ENCODE assay signal across 23 cellular contexts in genomic region chr13:42007844-42008243, GRCh38. TPM values are rescaled to one million over a fixed set of nuclear protein-coding genes. Genes with fewer than 3 reads are reported as not detected.
DNase-seq lines count a peak whose midpoint lies in the region; ATAC-seq, FAIRE-seq and TF ChIP-seq lines count a peak whose summit lies in the region.
"Had no signal": no experiment of that assay in that cellular context is flagged by ENCODE, and none has a peak within 500 bp of the region (broad histone marks: within the 10 kb centered on the region; RNA-seq: fewer than 3 reads in every experiment).

No MANE protein-coding gene starts in this region.

- no peaks in the 10 kb centered on the region for H3K9me1 ChIP-seq in endothelial cell of umbilical vein (replicated peaks; ENCODE audit: control insufficient read depth, extremely low read depth, insufficient read depth, low read length)

- H4K8ac ChIP-seq in mesenchymal stem cell (ENCODE audit: low read length), result no peak overlapping the region

- POLR2A ChIA-PET in endothelial cell of umbilical vein (lab: Charles Lee), result no interaction called here

- TF ChIP-seq POLR2A in endothelial cell of umbilical vein (IDR thresholded peaks at IDR 0.05; ENCODE audit: low read depth, low read length), result no peak

- no peak overlapping the region for H2AK5ac ChIP-seq in mesenchymal stem cell (ENCODE audit: low read length, severe bottlenecking)

- H3K4me2 ChIP-seq in endothelial cell of umbilical vein (ENCODE audit: insufficient read depth, low read length) (no peak overlapping the region), mesenchymal stem cell (ENCODE audit: low read length, poor library complexity, severe bottlenecking) (no peak overlapping the region)
- H3K4me2 ChIP-seq: KMS-11 had no signal

- H3K4me3 Mint-ChIP-seq in activated T-helper 1 cell treated with anti-CD3 and anti-CD28 coated beads, Interleukin-12 subunit alpha, Interleukin-12 subunit beta, Interleukin-2, Interleukin-4 antibody, amounts not matched to agents 30 ng/mL and 10 ng/mL and 1 ng/mL, durations not matched to agents 14 hours and 24 hours and 36 hours, result no peak overlapping the region
- H3K4me3 Mint-ChIP-seq: activated CD4-positive, alpha-beta memory T cell treated with anti-CD3 and anti-CD28 coated beads for 36 hours; activated naive CD4-positive, alpha-beta T cell treated with anti-CD3 and anti-CD28 coated beads, Interleukin-2, amount 10 ng/mL, durations not matched to agents 7 days and 5 days had no signal

- BruUV-seq in endothelial cell of umbilical vein (replicated peaks; lab: Mats Ljungman, UMichigan), result no TSS peak

- H3K9me3 Mint-ChIP-seq in activated T-helper 1 cell treated with anti-CD3 and anti-CD28 coated beads, Interleukin-12 subunit alpha, Interleukin-12 subunit beta, Interleukin-2, Interleukin-4 antibody, amounts not matched to agents 30 ng/mL and 10 ng/mL and 1 ng/mL, durations not matched to agents 14 hours and 24 hours and 36 hours, result no peaks in the 10 kb centered on the region
- H3K9me3 Mint-ChIP-seq: activated CD4-positive, alpha-beta memory T cell treated with anti-CD3 and anti-CD28 coated beads for 36 hours; activated naive CD4-positive, alpha-beta T cell treated with anti-CD3 and anti-CD28 coated beads, Interleukin-2, amount 10 ng/mL, durations not matched to agents 7 days and 5 days had no signal

- H3K4me1 Mint-ChIP-seq in activated T-helper 1 cell treated with anti-CD3 and anti-CD28 coated beads, Interleukin-12 subunit alpha, Interleukin-12 subunit beta, Interleukin-2, Interleukin-4 antibody, amounts not matched to agents 30 ng/mL and 10 ng/mL and 1 ng/mL, durations not matched to agents 14 hours and 24 hours and 36 hours (ENCODE audit: low read depth), result no peaks in the 10 kb centered on the region
- H3K4me1 Mint-ChIP-seq: activated naive CD4-positive, alpha-beta T cell treated with anti-CD3 and anti-CD28 coated beads, Interleukin-2, amount 10 ng/mL, durations not matched to agents 7 days and 5 days had no signal

- no peaks in the 10 kb centered on the region for H3K79me2 ChIP-seq in endothelial cell of umbilical vein (ENCODE audit: control insufficient read depth, insufficient read depth, low read length)

- no peak overlapping the region for H3K18ac ChIP-seq in mesenchymal stem cell (ENCODE audit: low read depth in 1 of 2, low read length in 2 of 2)

- intact Hi-C loops in endothelial cell of umbilical vein (cut with micrococcal nuclease), result no loop called here
- intact Hi-C loops in activated T-helper 1 cell treated with anti-CD3 and anti-CD28 coated beads, Interleukin-12 subunit alpha, Interleukin-12 subunit beta, Interleukin-2, Interleukin-4 antibody, amounts not matched to agents 30 ng/mL and 10 ng/mL and 1 ng/mL, durations not matched to agents 14 hours and 24 hours and 36 hours (cut with micrococcal nuclease), result no loop called here

- H3K4me3 ChIP-seq in endothelial cell of umbilical vein (replicated peaks in 1 of 3; ENCODE audit: insufficient read depth in 1 of 3, low read depth in 1 of 3, low read length in 3 of 3), result no peak overlapping the region
- no peak overlapping the region for H3K4me3 ChIP-seq in mesenchymal stem cell (ENCODE audit: insufficient read depth in 1 of 2, low read depth in 1 of 2, low read length in 2 of 2)
- H3K4me3 ChIP-seq: HAP-1, upper lobe of left lung had no signal

- H3K79me1 ChIP-seq in mesenchymal stem cell (replicated peaks; ENCODE audit: low read length, poor library complexity, severe bottlenecking), result no peaks in the 10 kb centered on the region

- CTCF ChIA-PET in endothelial cell of umbilical vein (lab: Charles Lee), result no interaction called here

- no peak overlapping the region for H3K4ac ChIP-seq in mesenchymal stem cell (ENCODE audit: low read depth in 1 of 2, low read length in 2 of 2)

- FAIRE-seq in endothelial cell of umbilical vein (lab: Jason Lieb, UNC), result no peak
- FAIRE-seq: GM19239 had no signal

- H3K27me3 Mint-ChIP-seq in activated T-helper 1 cell treated with anti-CD3 and anti-CD28 coated beads, Interleukin-12 subunit alpha, Interleukin-12 subunit beta, Interleukin-2, Interleukin-4 antibody, amounts not matched to agents 30 ng/mL and 10 ng/mL and 1 ng/mL, durations not matched to agents 14 hours and 24 hours and 36 hours (ENCODE audit: insufficient read depth), result no peaks in the 10 kb centered on the region

- H3K23ac ChIP-seq in mesenchymal stem cell (ENCODE audit: low read length in 2 of 2), result no peak overlapping the region

- no peaks in the 10 kb centered on the region for H3K9me3 ChIP-seq in endothelial cell of umbilical vein (replicated peaks; ENCODE audit: control insufficient read depth, insufficient read depth, low read length)
- no peaks in the 10 kb centered on the region for H3K9me3 ChIP-seq in mesenchymal stem cell (ENCODE audit: control insufficient read depth, low read length)
- H3K9me3 ChIP-seq: HAP-1, upper lobe of left lung had no signal

- DNase-seq in AG08396 (ENCODE audit: low spot score) (peak; percentile 25), NCI-H226 (peak; percentile 80), endothelial cell of umbilical vein (ENCODE audit: low read depth, low spot score) (no peak), mesenchymal stem cell (peak; percentile 6), NCI-H526 (lab: John Stamatoyannopoulos, UW) (no peak), mesenteric fat pad (ENCODE audit: low spot score) (no peak)
- DNase-seq in activated T-helper 1 cell treated with anti-CD3 and anti-CD28 coated beads, Interleukin-12 subunit alpha, Interleukin-12 subunit beta, Interleukin-2, Interleukin-4 antibody, amounts not matched to agents 30 ng/mL and 10 ng/mL and 1 ng/mL, durations not matched to agents 14 hours and 24 hours and 36 hours (ENCODE audit: low spot score), result no peak
- DNase-seq: activated CD4-positive, alpha-beta memory T cell treated with anti-CD3 and anti-CD28 coated beads for 36 hours; activated naive CD4-positive, alpha-beta T cell treated with anti-CD3 and anti-CD28 coated beads, Interleukin-2, amount 10 ng/mL, durations not matched to agents 7 days and 5 days; hippocampal formation; NCI-H1048; NCI-H2029 treated with DMSO at 0.1 percent for 48 hours; NCI-H510A treated with DMSO at 0.1 percent for 48 hours; nucleus accumbens; SHP77; stimulated activated CD4-positive, alpha-beta T cell treated with anti-CD3 and anti-CD28 coated beads, Interleukin-1b, Interleukin-23, amount 100 ng/mL, for 48 hours; stimulated activated naive CD8-positive, alpha-beta T cell treated with anti-CD3 and anti-CD28 coated beads, Interleukin-15, Interleukin-2, amounts not matched to agents 100 U/mL and 50 U/mL, for 24 hours; upper lobe of left lung had no signal

- TF ChIP-seq CTCF in endothelial cell of umbilical vein (IDR thresholded peaks at IDR 0.05; ENCODE audit: extremely low read depth in 1 of 2, insufficient read depth in 1 of 2, low read depth in 1 of 2, low read length in 2 of 2), result no peak

- dilution Hi-C loops in endothelial cell of umbilical vein (cut with MboI; ENCODE audit: extremely low pct_ligation_motif_present, low sequenced_read_pairs), result no loop called here

- H2BK5ac ChIP-seq in mesenchymal stem cell (ENCODE audit: low read depth, low read length, poor library complexity, severe bottlenecking), result no peak overlapping the region

- H3K27ac Mint-ChIP-seq in activated T-helper 1 cell treated with anti-CD3 and anti-CD28 coated beads, Interleukin-12 subunit alpha, Interleukin-12 subunit beta, Interleukin-2, Interleukin-4 antibody, amounts not matched to agents 30 ng/mL and 10 ng/mL and 1 ng/mL, durations not matched to agents 14 hours and 24 hours and 36 hours, result no peak overlapping the region
- H3K27ac Mint-ChIP-seq: activated CD4-positive, alpha-beta memory T cell treated with anti-CD3 and anti-CD28 coated beads for 36 hours; activated naive CD4-positive, alpha-beta T cell treated with anti-CD3 and anti-CD28 coated beads, Interleukin-2, amount 10 ng/mL, durations not matched to agents 7 days and 5 days had no signal

- H3K4me1 ChIP-seq in endothelial cell of umbilical vein (ENCODE audit: control insufficient read depth, extremely low read depth, insufficient read depth, low read length), result peaks cover 7% of the 10 kb centered on the region
- H3K4me1 ChIP-seq in mesenchymal stem cell (ENCODE audit: control insufficient read depth, insufficient read depth, low read depth, low read length), result no peaks in the 10 kb centered on the region

- H2AFZ ChIP-seq in endothelial cell of umbilical vein (ENCODE audit: low read depth, low read length) (no peak overlapping the region), mesenchymal stem cell (ENCODE audit: low read depth, low read length) (no peak overlapping the region)

- H3K9ac ChIP-seq in endothelial cell of umbilical vein (replicated peaks; ENCODE audit: extremely low read depth, insufficient read depth, low read length) (no peak overlapping the region), mesenchymal stem cell (ENCODE audit: low read length) (no peak overlapping the region)
- H3K9ac ChIP-seq: KMS-11 had no signal

- ATAC-seq in HG02885 (IDR thresholded peaks at IDR 0.05; ENCODE audit: poor library complexity, unreplicated experiment), result no peak
- ATAC-seq: sciatic nerve; stimulated activated naive CD8-positive, alpha-beta T cell treated with anti-CD3 and anti-CD28 coated beads, Interleukin-15, Interleukin-2, amounts not matched to agents 100 U/mL and 50 U/mL, for 24 hours had no signal

- no peak overlapping the region for H3K14ac ChIP-seq in mesenchymal stem cell (ENCODE audit: low read length in 2 of 2)

- H3K27me3 ChIP-seq in endothelial cell of umbilical vein (ENCODE audit: control insufficient read depth in 2 of 2, insufficient read depth in 2 of 2, low read length in 2 of 2) (no peaks in the 10 kb centered on the region), mesenchymal stem cell (ENCODE audit: control insufficient read depth in 1 of 2, insufficient read depth in 1 of 2, low read length in 2 of 2) (no peaks in the 10 kb centered on the region)
- H3K27me3 ChIP-seq: upper lobe of left lung had no signal

- no peaks in the 10 kb centered on the region for H4K20me1 ChIP-seq in endothelial cell of umbilical vein (replicated peaks; ENCODE audit: control insufficient read depth, extremely low read depth, insufficient read depth, low read length)

- H3K36me3 Mint-ChIP-seq in activated T-helper 1 cell treated with anti-CD3 and anti-CD28 coated beads, Interleukin-12 subunit alpha, Interleukin-12 subunit beta, Interleukin-2, Interleukin-4 antibody, amounts not matched to agents 30 ng/mL and 10 ng/mL and 1 ng/mL, durations not matched to agents 14 hours and 24 hours and 36 hours (ENCODE audit: low read depth), result no peaks in the 10 kb centered on the region
- H3K36me3 Mint-ChIP-seq: activated CD4-positive, alpha-beta memory T cell treated with anti-CD3 and anti-CD28 coated beads for 36 hours; activated naive CD4-positive, alpha-beta T cell treated with anti-CD3 and anti-CD28 coated beads, Interleukin-2, amount 10 ng/mL, durations not matched to agents 7 days and 5 days had no signal

- no peak overlapping the region for H2BK12ac ChIP-seq in mesenchymal stem cell (ENCODE audit: low read length in 2 of 2)

- no peak overlapping the region for H4K91ac ChIP-seq in mesenchymal stem cell (ENCODE audit: low read length)

- WGBS in mesenchymal stem cell, result no CpG with 5 or more reads among the region's 1 CpG

- H3K36me3 ChIP-seq in endothelial cell of umbilical vein (ENCODE audit: control insufficient read depth in 2 of 2, extremely low read depth in 1 of 2, insufficient read depth in 2 of 2, low read length in 2 of 2), result no peaks in the 10 kb centered on the region
- no peaks in the 10 kb centered on the region for H3K36me3 ChIP-seq in mesenchymal stem cell (ENCODE audit: control insufficient read depth in 1 of 2, insufficient read depth in 2 of 2, low read depth in 1 of 2, low read length in 2 of 2)
- H3K36me3 ChIP-seq: HAP-1, upper lobe of left lung had no signal

- H2BK15ac ChIP-seq in mesenchymal stem cell (ENCODE audit: low read depth, poor library complexity, severe bottlenecking), result no peak overlapping the region

- H2BK120ac ChIP-seq in mesenchymal stem cell (ENCODE audit: low read depth, low read length), result no peak overlapping the region

- H3K27ac ChIP-seq in endothelial cell of umbilical vein (ENCODE audit: insufficient read depth, low read depth, low read length) (no peak overlapping the region), mesenchymal stem cell (ENCODE audit: low read length, poor library complexity, severe bottlenecking) (no peak overlapping the region)
- H3K27ac ChIP-seq: KMS-11, upper lobe of left lung had no signal

RNA-seq across cellular contexts. Expression of gene DGKH, which starts 40.6 kb away (rescaled TPM):
- total RNA-seq in endothelial cell of umbilical vein, result 30.1 and 32.9 TPM in 2 replicates
- 4.1 and 4.4 TPM in 2 replicates for polyA plus RNA-seq in endothelial cell of umbilical vein
- polyA plus RNA-seq in endothelial cell of umbilical vein (2011; cell fraction: cytosol; rRNA removed), result 4.0 TPM in 2 replicates
- 19.8 and 21.5 TPM in 2 replicates for polyA plus RNA-seq in endothelial cell of umbilical vein (2011; cell fraction: nucleus; rRNA removed)
- 10.7 and 13.6 TPM in 2 replicates for polyA plus RNA-seq in endothelial cell of umbilical vein (2012)
- 39.7 and 40.1 TPM in 2 replicates for polyA minus RNA-seq in endothelial cell of umbilical vein
- polyA minus RNA-seq in endothelial cell of umbilical vein (2011; cell fraction: cytosol; rRNA and poly(A)+ RNA removed), result 5.7 TPM
- 58.5 and 80.1 TPM in 2 replicates for polyA minus RNA-seq in endothelial cell of umbilical vein (2011; cell fraction: nucleus; rRNA and poly(A)+ RNA removed)
- 3.5 TPM for polyA plus RNA-seq in mesenchymal stem cell (2013, experiment 1 of 2)
- 3.9 TPM for polyA plus RNA-seq in mesenchymal stem cell (2013, experiment 2 of 2)
- total RNA-seq in mesenteric fat pad, result 11.8 TPM
- 13.1 and 14.1 TPM in 2 replicates for total RNA-seq in activated T-helper 1 cell treated with anti-CD3 and anti-CD28 coated beads, Interleukin-12 subunit alpha, Interleukin-12 subunit beta, Interleukin-2, Interleukin-4 antibody, amounts not matched to agents 30 ng/mL and 10 ng/mL and 1 ng/mL, durations not matched to agents 14 hours and 24 hours and 36 hours

RNA-seq across cellular contexts. Expression of gene VWA8, which starts 46.9 kb away (rescaled TPM):
- total RNA-seq in endothelial cell of umbilical vein (11.3 and 12.7 TPM in 2 replicates), mesenteric fat pad (17.9 TPM)
- polyA plus RNA-seq in endothelial cell of umbilical vein, result 1.8 and 2.9 TPM in 2 replicates
- 3.3 and 3.5 TPM in 2 replicates for polyA plus RNA-seq in endothelial cell of umbilical vein (2011; cell fraction: cytosol; rRNA removed)
- polyA plus RNA-seq in endothelial cell of umbilical vein (2011; cell fraction: nucleus; rRNA removed), result 7.8 and 10.6 TPM in 2 replicates
- 4.0 and 6.9 TPM in 2 replicates for polyA plus RNA-seq in endothelial cell of umbilical vein (2012)
- polyA minus RNA-seq in endothelial cell of umbilical vein, result 11.7 and 12.5 TPM in 2 replicates
- polyA minus RNA-seq in endothelial cell of umbilical vein (2011; cell fraction: cytosol; rRNA and poly(A)+ RNA removed), result 9.5 TPM
- polyA minus RNA-seq in endothelial cell of umbilical vein (2011; cell fraction: nucleus; rRNA and poly(A)+ RNA removed), result 28.9 and 47.0 TPM in 2 replicates
- polyA plus RNA-seq in mesenchymal stem cell (2013, experiment 1 of 2), result 5.5 TPM
- 6.1 TPM for polyA plus RNA-seq in mesenchymal stem cell (2013, experiment 2 of 2)
- total RNA-seq in activated T-helper 1 cell treated with anti-CD3 and anti-CD28 coated beads, Interleukin-12 subunit alpha, Interleukin-12 subunit beta, Interleukin-2, Interleukin-4 antibody, amounts not matched to agents 30 ng/mL and 10 ng/mL and 1 ng/mL, durations not matched to agents 14 hours and 24 hours and 36 hours, result 26.4 and 26.6 TPM in 2 replicates

Comparison
In these comparisons a context has a peak if more than half of its experiments do, and no peak if none do; other contexts are left out.
1. DNase-seq: peak in AG08396 (single experiment), NCI-H226 (single experiment) and mesenchymal stem cell (single experiment); none in endothelial cell of umbilical vein (single experiment), NCI-H526 (0 of 2), mesenteric fat pad (single experiment) and activated T-helper 1 cell treated with anti-CD3 and anti-CD28 coated beads, Interleukin-12 subunit alpha, Interleukin-12 subunit beta, Interleukin-2, Interleukin-4 antibody, amounts not matched to agents 30 ng/mL and 10 ng/mL and 1 ng/mL, durations not matched to agents 14 hours and 24 hours and 36 hours (single experiment).